ENCODE assay signal across 9 cellular contexts in the genomic region with DNA sequence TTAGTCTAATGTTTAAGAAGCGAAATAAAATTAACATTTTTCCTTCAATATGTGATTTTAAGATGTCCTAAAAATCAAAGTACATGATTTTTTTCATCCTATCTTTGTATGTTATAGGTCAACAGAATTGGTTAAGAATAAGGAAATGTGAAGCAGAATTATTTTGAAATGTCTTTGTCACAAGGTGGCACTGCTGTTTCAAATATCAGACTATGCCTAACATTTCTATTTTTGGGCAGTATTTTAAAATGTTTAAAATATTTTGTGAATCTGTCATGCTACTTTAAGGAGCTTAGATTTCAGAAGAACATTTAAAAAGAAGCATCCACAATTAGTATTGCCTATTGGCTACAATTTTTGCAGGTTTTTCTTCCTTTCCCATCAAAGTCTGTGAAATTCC. TPM values are rescaled to one million over a fixed set of nuclear protein-coding genes. Genes with fewer than 3 reads are reported as not detected.
DNase-seq lines count a peak whose midpoint lies in the region; ATAC-seq, FAIRE-seq and TF ChIP-seq lines count a peak whose summit lies in the region.
"Had no signal": no experiment of that assay in that cellular context is flagged by ENCODE, and none has a peak within 500 bp of the region (broad histone marks: within the 10 kb centered on the region; RNA-seq: fewer than 3 reads in every experiment).

No MANE protein-coding gene starts in this region.

- peak; percentile 17 for DNase-seq in ACHN
- DNase-seq in GM12865 (ENCODE audit: low read depth), result peak; percentile 14
- peak; percentile 5 for DNase-seq in NT2/D1 (ENCODE audit: low read depth, low spot score)
- peak; percentile 1 for DNase-seq in fibroblast of the aortic adventitia (ENCODE audit: low read depth)
- DNase-seq in HTR-8/SVneo (ENCODE audit: insufficient read length, low spot score), result no peak
- DNase-seq in activated CD4-positive, alpha-beta T cell treated with anti-CD3 and anti-CD28 coated beads for 4 hours, result no peak
- DNase-seq: activated naive CD4-positive, alpha-beta T cell treated with anti-CD3 and anti-CD28 coated beads, Interleukin-2, amount 10 ng/mL, durations not matched to agents 7 days and 5 days had no signal

- TF ChIP-seq CTCF in GM12865 (IDR thresholded peaks at IDR 0.05; ENCODE audit: insufficient read depth, low read depth, low read length, missing control alignments) (peak; percentile 18), fibroblast of the aortic adventitia (IDR thresholded peaks at IDR 0.05; ENCODE audit: insufficient read depth, low read length) (no peak)

- no peaks in the 10 kb centered on the region for H3K4me1 ChIP-seq in NT2/D1 (ENCODE audit: insufficient read depth, insufficient read length)

- H3K4me3 ChIP-seq in GM12865 (ENCODE audit: low read depth, low read length), result no peak overlapping the region
- no peak overlapping the region for H3K4me3 ChIP-seq in NT2/D1 (ENCODE audit: insufficient read length, low read depth)
- H3K4me3 ChIP-seq in fibroblast of the aortic adventitia (ENCODE audit: low read depth, low read length), result no peak overlapping the region

- FAIRE-seq in HTR-8/SVneo (lab: Jason Lieb, UNC), result no peak

- H3K9ac ChIP-seq in NT2/D1 (ENCODE audit: insufficient read length, low read depth), result no peak overlapping the region

- no peak for ATAC-seq in GM18867 (IDR thresholded peaks at IDR 0.05; ENCODE audit: unreplicated experiment)
- no peak for ATAC-seq in GM21723 (IDR thresholded peaks at IDR 0.05; ENCODE audit: unreplicated experiment)

- in situ Hi-C loops in ACHN (cut with HindIII; ENCODE audit: low pct_ligation_motif_present, low pct_unique_long_range_greater_than_20kb, low sequenced_read_pairs), result no loop called here

- H3K9me3 ChIP-seq in NT2/D1 (ENCODE audit: insufficient read depth, low read length), result no peaks in the 10 kb centered on the region

- H3K36me3 ChIP-seq in NT2/D1 (ENCODE audit: insufficient read depth, insufficient read length, low read length), result no peaks in the 10 kb centered on the region

- no peaks in the 10 kb centered on the region for H3K27me3 ChIP-seq in NT2/D1 (ENCODE audit: insufficient read depth, insufficient read length)

RNA-seq across cellular contexts. Expression of gene AMY1C, which starts 38.7 kb away (rescaled TPM):
- total RNA-seq in fibroblast of the aortic adventitia (ENCODE audit: low replicate concordance), result not detected in 2 replicates

Comparison
In these comparisons a context has a peak if more than half of its experiments do, and no peak if none do; other contexts are left out.
1. DNase-seq: peak in ACHN (single experiment), GM12865 (single experiment), NT2/D1 (single experiment) and fibroblast of the aortic adventitia (single experiment); none in HTR-8/SVneo (single experiment) and activated CD4-positive, alpha-beta T cell treated with anti-CD3 and anti-CD28 coated beads for 4 hours (0 of 2).